13 cellular contexts compared by ENCODE assay signal in the genomic region with DNA sequence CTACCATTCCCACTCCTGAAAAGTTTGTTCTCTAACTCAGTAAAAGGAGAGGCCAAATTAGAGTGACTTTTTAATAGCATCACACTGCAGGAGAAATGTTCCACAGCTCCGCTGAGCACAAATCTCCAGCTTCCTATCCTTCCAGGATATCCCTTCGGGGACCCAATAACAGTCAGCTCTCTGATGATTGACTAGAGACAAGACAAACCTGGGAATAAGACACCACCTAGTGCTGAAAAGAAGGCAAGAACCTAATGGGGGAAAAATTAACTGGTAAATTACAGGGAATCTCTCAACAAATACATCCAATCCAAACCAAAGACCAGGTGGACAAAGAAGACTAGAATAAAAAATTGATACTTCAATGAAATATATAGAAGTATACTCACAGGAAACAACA.
DNase-seq lines count a peak whose midpoint lies in the region; ATAC-seq and TF ChIP-seq lines count a peak whose summit lies in the region.
"Had no signal": no experiment of that assay in that cellular context is flagged by ENCODE, and none has a peak within 500 bp of the region (broad histone marks: within the 10 kb centered on the region; RNA-seq: fewer than 3 reads in every experiment).

No MANE protein-coding gene starts in this region.

- TF ChIP-seq CTCF in LNCaP clone FGC (IDR thresholded peaks at IDR 0.05; ENCODE audit: control insufficient read depth, extremely low read depth, insufficient read depth) (peak; percentile 40), kidney epithelial cell (IDR thresholded peaks at IDR 0.05; ENCODE audit: insufficient read depth, low read length, poor library complexity, severe bottlenecking) (peak; percentile 39), esophagus squamous epithelium (IDR thresholded peaks at IDR 0.05) (no peak)

- TF ChIP-seq POLR2A in esophagus squamous epithelium (IDR thresholded peaks at IDR 0.05) (no peak), GM18505 (IDR thresholded peaks at IDR 0.05; ENCODE audit: borderline replicate concordance, extremely low read depth, insufficient read depth, insufficient read length) (no peak)

- H3K36me3 ChIP-seq in SJCRH30: no peaks in the 10 kb centered on the region
- H3K36me3 ChIP-seq in kidney epithelial cell (ENCODE audit: control insufficient read depth, insufficient read depth, low read length): no peaks in the 10 kb centered on the region
- H3K36me3 ChIP-seq in esophagus squamous epithelium: no peaks in the 10 kb centered on the region

- no peak for ATAC-seq in GM18505 (IDR thresholded peaks at IDR 0.05; ENCODE audit: unreplicated experiment)

- intact Hi-C loops in esophagus squamous epithelium (cut with DNase I): no loop called here

- 0 out of 2 replicates have a peak, but pooled peaks cover 5% of the 10 kb centered on the region for H3K9me3 ChIP-seq in SJCRH30 (replicated peaks)
- peaks cover 0 to 4% (median 0%) of the 10 kb centered on the region in 3 donors for H3K9me3 ChIP-seq in esophagus squamous epithelium

- H3K4me1 ChIP-seq in SJCRH30: no peaks in the 10 kb centered on the region
- no peaks in the 10 kb centered on the region for H3K4me1 ChIP-seq in esophagus squamous epithelium

- H3K27ac ChIP-seq in SJCRH30 (no peak overlapping the region), esophagus squamous epithelium (no peak overlapping the region)

- H3K27me3 ChIP-seq in SJCRH30: no peaks in the 10 kb centered on the region
- no peaks in the 10 kb centered on the region for H3K27me3 ChIP-seq in kidney epithelial cell (ENCODE audit: control insufficient read depth, insufficient read depth, low read length)
- no peaks in the 10 kb centered on the region for H3K27me3 ChIP-seq in esophagus squamous epithelium

- H3K4me3 ChIP-seq in LNCaP clone FGC (ENCODE audit: low read depth, low read length): no peak overlapping the region
- H3K4me3 ChIP-seq in SJCRH30: no peak overlapping the region
- no peak overlapping the region for H3K4me3 ChIP-seq in kidney epithelial cell (ENCODE audit: low read depth, low read length)
- H3K4me3 ChIP-seq in esophagus squamous epithelium: no peak overlapping the region

- 43 to 88% methylated on average over 2 of the region's 2 CpGs for WGBS in esophagus squamous epithelium, 2 donors

- DNase-seq in NCI-H2029 (lab: John Stamatoyannopoulos, UW): peak; percentile 12
- no peak for DNase-seq in NCI-H2029 treated with DMSO at 0.1 percent for 48 hours (lab: John Stamatoyannopoulos, UW)
- no peak for DNase-seq in LNCaP clone FGC (ENCODE audit: low read depth)
- peak; percentile 9 to 58 for DNase-seq in SJCRH30
- DNase-seq in kidney epithelial cell (ENCODE audit: low read depth): no peak
- DNase-seq in esophagus squamous epithelium (lab: John Stamatoyannopoulos, UW): no peak
- DNase-seq in DMS79 treated with DMSO at 0.1 percent for 48 hours (lab: John Stamatoyannopoulos, UW): no peak
- DNase-seq: activated CD8-positive, alpha-beta memory T cell treated with anti-CD3 and anti-CD28 coated beads, Interleukin-2, amount 50 U/mL, for 48 hours; caudate nucleus; CD4-positive, alpha-beta T cell; NCI-H1092; stimulated activated naive CD4-positive, alpha-beta T cell had no signal

Comparison
In these comparisons a context has a peak if more than half of its experiments do, and no peak if none do; other contexts are left out.
1. DNase-seq: peak in NCI-H2029 (single experiment) and SJCRH30 (2 of 2); none in NCI-H2029 treated with DMSO at 0.1 percent for 48 hours (single experiment), LNCaP clone FGC (single experiment), kidney epithelial cell (single experiment), esophagus squamous epithelium (single experiment) and DMS79 treated with DMSO at 0.1 percent for 48 hours (single experiment).
2. CTCF ChIP-seq: peak in LNCaP clone FGC (single experiment) and kidney epithelial cell (single experiment); none in esophagus squamous epithelium (0 of 6).